7 cellular contexts compared by ENCODE assay signal in genomic region chr4:1012031-1012739, GRCh38. TPM values are rescaled to one million over a fixed set of nuclear protein-coding genes. Genes with fewer than 3 reads are reported as not detected.
A peak's percentile ranks its signal among the peaks of the same experiment; 100 is the strongest.
DNase-seq lines count a peak whose midpoint lies in the region; ATAC-seq and TF ChIP-seq lines count a peak whose summit lies in the region.

No MANE protein-coding gene starts in this region.

- CTCF ChIA-PET in RWPE1 (lab: Yijun Ruan, JAX), result interaction anchor here (0.6 kb wide), 2 partner anchors 270 to 272 kb away, joined by 3 read pairs; no protein-coding TSS in a partner anchor

- in situ Hi-C loops in astrocyte of the cerebellum (cut with HindIII; ENCODE audit: low sequenced_read_pairs), result no loop called here

- no peak overlapping the region for H3K27ac Mint-ChIP-seq in stimulated activated naive CD8-positive, alpha-beta T cell treated with anti-CD3 and anti-CD28 coated beads, Interleukin-15, Interleukin-2, amounts not matched to agents 100 ng/mL and 50 ng/mL, for 24 hours

- TF ChIP-seq CTCF in GM12875 (IDR thresholded peaks at IDR 0.05; ENCODE audit: borderline replicate concordance, insufficient read depth, low read depth, low read length) (no peak), RWPE1 (conservative IDR thresholded peaks at IDR 0.05; ENCODE audit: low read depth) (no peak), astrocyte of the cerebellum (IDR thresholded peaks at IDR 0.05; ENCODE audit: low read depth, low read length, missing control alignments) (no peak)

- peaks cover 4% of the 10 kb centered on the region for H3K36me3 Mint-ChIP-seq in stimulated activated naive CD8-positive, alpha-beta T cell treated with anti-CD3 and anti-CD28 coated beads, Interleukin-15, Interleukin-2, amounts not matched to agents 100 ng/mL and 50 ng/mL, for 24 hours (ENCODE audit: low read depth)

- peak overlapping the region; percentile 6 for H3K4me3 ChIP-seq in GM12875 (ENCODE audit: low read depth, low read length)
- H3K4me3 ChIP-seq in astrocyte of the cerebellum (ENCODE audit: low read depth, low read length), result peak overlapping the region; percentile 61

- H3K4me3 Mint-ChIP-seq in stimulated activated naive CD8-positive, alpha-beta T cell treated with anti-CD3 and anti-CD28 coated beads, Interleukin-15, Interleukin-2, amounts not matched to agents 100 ng/mL and 50 ng/mL, for 24 hours, result peak overlapping the region; percentile 57

- peak; percentile 31 for DNase-seq in RWPE1 (ENCODE audit: low spot score)
- DNase-seq in astrocyte of the cerebellum (ENCODE audit: low read depth), result peak; percentile 33
- DNase-seq in left lobe of liver (ENCODE audit: low spot score), result peak; percentile 84
- DNase-seq in NCI-H1694 (lab: John Stamatoyannopoulos, UW), result no peak

- no peaks in the 10 kb centered on the region for H3K9me3 Mint-ChIP-seq in stimulated activated naive CD8-positive, alpha-beta T cell treated with anti-CD3 and anti-CD28 coated beads, Interleukin-15, Interleukin-2, amounts not matched to agents 100 ng/mL and 50 ng/mL, for 24 hours

- H3K27me3 Mint-ChIP-seq in stimulated activated naive CD8-positive, alpha-beta T cell treated with anti-CD3 and anti-CD28 coated beads, Interleukin-15, Interleukin-2, amounts not matched to agents 100 ng/mL and 50 ng/mL, for 24 hours, result peaks cover 19% of the 10 kb centered on the region

- ATAC-seq in left lobe of liver, result peak; percentile 49
- ATAC-seq in GM19023 (IDR thresholded peaks at IDR 0.05; ENCODE audit: unreplicated experiment), result no peak

- H3K4me1 Mint-ChIP-seq in stimulated activated naive CD8-positive, alpha-beta T cell treated with anti-CD3 and anti-CD28 coated beads, Interleukin-15, Interleukin-2, amounts not matched to agents 100 ng/mL and 50 ng/mL, for 24 hours (ENCODE audit: low read depth), result peaks cover 18% of the 10 kb centered on the region

- peak overlapping the region; percentile 84 for H3K27ac ChIP-seq in RWPE1

- POLR2A ChIA-PET in RWPE1 (lab: Yijun Ruan, JAX; ENCODE audit: low non-redundant PET), result no interaction called here

RNA-seq across cellular contexts. Expression of gene FGFRL1, which starts 0.8 kb away (rescaled TPM):
- total RNA-seq in left lobe of liver, result 64.8 TPM

RNA-seq across cellular contexts. Expression of gene SLC26A1, which starts 19.0 kb away (rescaled TPM):
- 40.6 TPM for total RNA-seq in left lobe of liver

RNA-seq across cellular contexts. Expression of gene IDUA, which starts 25.3 kb away (rescaled TPM):
- 12.9 TPM for total RNA-seq in left lobe of liver

RNA-seq across cellular contexts. Expression of gene DGKQ, which starts 38.8 kb away (rescaled TPM):
- 7.0 TPM for total RNA-seq in left lobe of liver
